In genomic region chr18:31482051-31482450, GRCh38 we compare ENCODE assay signal across 36 cellular contexts. TPM values are rescaled to one million over a fixed set of nuclear protein-coding genes. Genes with fewer than 3 reads are reported as not detected.
"Had no signal": no experiment of that assay in that cellular context is flagged by ENCODE, and none has a peak within 500 bp of the region (broad histone marks: within the 10 kb centered on the region; RNA-seq: fewer than 3 reads in every experiment).

No MANE protein-coding gene starts in this region.

- H3K27ac Mint-ChIP-seq: activated CD4-positive, alpha-beta memory T cell treated with anti-CD3 and anti-CD28 coated beads, Interleukin-2, amount 10 ng/mL, durations not matched to agents 7 days and 5 days; activated CD8-positive, alpha-beta memory T cell treated with anti-CD3 and anti-CD28 coated beads, Interleukin-2, amount 10 ng/mL, durations not matched to agents 7 days and 5 days; activated naive CD4-positive, alpha-beta T cell treated with anti-CD3 and anti-CD28 coated beads, Interleukin-2, amount 10 ng/mL, durations not matched to agents 7 days and 5 days; activated naive CD8-positive, alpha-beta T cell; activated naive CD8-positive, alpha-beta T cell treated with anti-CD3 and anti-CD28 coated beads, Interleukin-2, amount 50 U/mL, for 24 hours had no signal

- FAIRE-seq: K562 had no signal

- DNase-seq: activated CD4-positive, alpha-beta memory T cell treated with anti-CD3 and anti-CD28 coated beads, Interleukin-2, amount 10 ng/mL, durations not matched to agents 7 days and 5 days; activated CD4-positive, alpha-beta T cell treated with anti-CD3 and anti-CD28 coated beads for 1 hour; activated CD4-positive, alpha-beta T cell treated with anti-CD3 and anti-CD28 coated beads for 48 hours; activated CD4-positive, CD25-positive, alpha-beta regulatory T cell; activated CD8-positive, alpha-beta memory T cell treated with anti-CD3 and anti-CD28 coated beads for 24 hours; activated CD8-positive, alpha-beta memory T cell treated with anti-CD3 and anti-CD28 coated beads, Interleukin-2, amount 10 ng/mL, durations not matched to agents 7 days and 5 days; activated CD8-positive, alpha-beta memory T cell treated with anti-CD3 and anti-CD28 coated beads, Interleukin-2, amount 50 U/mL, for 48 hours; activated effector memory CD4-positive, alpha-beta T cell treated with Interleukin-2 at 50 U/mL for 16 hours; activated naive CD4-positive, alpha-beta T cell treated with anti-CD3 and anti-CD28 coated beads, Interleukin-2, amount 10 ng/mL, durations not matched to agents 7 days and 5 days; activated naive CD8-positive, alpha-beta T cell treated with anti-CD3 and anti-CD28 coated beads, Interleukin-2, amount 50 U/mL, for 24 hours; activated T-cell treated with anti-CD3 and anti-CD28 coated beads, Interleukin-2, amount 50 U/mL, for 48 hours; aorta; brain microvascular endothelial cell; MG63; NCI-H1048; NCI-H1105 treated with DMSO at 0.1 percent for 48 hours; NCI-H1436; NCI-H1694; NCI-H1930; NCI-H2081 treated with DMSO at 0.1 percent for 48 hours; NCI-H510A; NCI-H526; NCI-H748 treated with DMSO at 0.1 percent for 48 hours; NK-92 treated with Interleukin-12 subunit alpha and Interleukin-12 subunit beta, amount 100 ng/mL, for 24 hours; PC-3; Peyer's patch; Right ventricle myocardium superior; RPMI8226; SW 1271; T-helper 1 cell; T1000; WERI-Rb-1 had no signal

- H3K36me3 Mint-ChIP-seq: activated CD8-positive, alpha-beta memory T cell treated with anti-CD3 and anti-CD28 coated beads, Interleukin-2, amount 10 ng/mL, durations not matched to agents 7 days and 5 days; activated naive CD4-positive, alpha-beta T cell treated with anti-CD3 and anti-CD28 coated beads, Interleukin-2, amount 10 ng/mL, durations not matched to agents 7 days and 5 days; activated naive CD8-positive, alpha-beta T cell had no signal

- H3K36me3 ChIP-seq: brain microvascular endothelial cell, MG63, Peyer's patch, WERI-Rb-1 had no signal

- H3K27me3 Mint-ChIP-seq: activated CD4-positive, alpha-beta memory T cell treated with anti-CD3 and anti-CD28 coated beads, Interleukin-2, amount 10 ng/mL, durations not matched to agents 7 days and 5 days; activated CD8-positive, alpha-beta memory T cell treated with anti-CD3 and anti-CD28 coated beads, Interleukin-2, amount 10 ng/mL, durations not matched to agents 7 days and 5 days; activated naive CD4-positive, alpha-beta T cell treated with anti-CD3 and anti-CD28 coated beads, Interleukin-2, amount 10 ng/mL, durations not matched to agents 7 days and 5 days; activated naive CD8-positive, alpha-beta T cell treated with anti-CD3 and anti-CD28 coated beads, Interleukin-2, amount 50 U/mL, for 24 hours had no signal

- H3K4me1 ChIP-seq: Peyer's patch had no signal

- H3K4me1 Mint-ChIP-seq: activated CD4-positive, alpha-beta memory T cell treated with anti-CD3 and anti-CD28 coated beads, Interleukin-2, amount 10 ng/mL, durations not matched to agents 7 days and 5 days; activated CD8-positive, alpha-beta memory T cell treated with anti-CD3 and anti-CD28 coated beads, Interleukin-2, amount 10 ng/mL, durations not matched to agents 7 days and 5 days; activated naive CD4-positive, alpha-beta T cell treated with anti-CD3 and anti-CD28 coated beads, Interleukin-2, amount 10 ng/mL, durations not matched to agents 7 days and 5 days; activated naive CD8-positive, alpha-beta T cell treated with anti-CD3 and anti-CD28 coated beads, Interleukin-2, amount 50 U/mL, for 24 hours had no signal

- H3K27me3 ChIP-seq: brain microvascular endothelial cell, MG63, Peyer's patch had no signal

- H3K9me3 ChIP-seq: MG63, Peyer's patch had no signal

- H3K27ac ChIP-seq: brain microvascular endothelial cell, Peyer's patch, WERI-Rb-1 had no signal

- ATAC-seq: activated CD8-positive, alpha-beta memory T cell treated with anti-CD3 and anti-CD28 coated beads, Interleukin-2, amount 10 ng/mL, durations not matched to agents 7 days and 5 days; activated naive CD8-positive, alpha-beta T cell treated with anti-CD3 and anti-CD28 coated beads, Interleukin-2, amount 50 U/mL, for 24 hours; K562; PC-3 had no signal

- H3K4me3 Mint-ChIP-seq: activated CD4-positive, alpha-beta memory T cell treated with anti-CD3 and anti-CD28 coated beads, Interleukin-2, amount 10 ng/mL, durations not matched to agents 7 days and 5 days; activated CD8-positive, alpha-beta memory T cell treated with anti-CD3 and anti-CD28 coated beads, Interleukin-2, amount 10 ng/mL, durations not matched to agents 7 days and 5 days; activated naive CD4-positive, alpha-beta T cell treated with anti-CD3 and anti-CD28 coated beads, Interleukin-2, amount 10 ng/mL, durations not matched to agents 7 days and 5 days; activated naive CD8-positive, alpha-beta T cell; activated naive CD8-positive, alpha-beta T cell treated with anti-CD3 and anti-CD28 coated beads, Interleukin-2, amount 50 U/mL, for 24 hours had no signal

- H3K4me3 ChIP-seq: K562, MG63, Peyer's patch had no signal

- H3K9me3 Mint-ChIP-seq: activated CD4-positive, alpha-beta memory T cell treated with anti-CD3 and anti-CD28 coated beads, Interleukin-2, amount 10 ng/mL, durations not matched to agents 7 days and 5 days; activated naive CD4-positive, alpha-beta T cell treated with anti-CD3 and anti-CD28 coated beads, Interleukin-2, amount 10 ng/mL, durations not matched to agents 7 days and 5 days; activated naive CD8-positive, alpha-beta T cell treated with anti-CD3 and anti-CD28 coated beads, Interleukin-2, amount 50 U/mL, for 24 hours had no signal

RNA-seq across cellular contexts. Expression of gene DSG3, which starts 34.5 kb away (rescaled TPM):
- total RNA-seq: activated CD4-positive, alpha-beta memory T cell treated with anti-CD3 and anti-CD28 coated beads, Interleukin-2, amount 10 ng/mL, durations not matched to agents 7 days and 5 days; activated CD8-positive, alpha-beta memory T cell treated with anti-CD3 and anti-CD28 coated beads, Interleukin-2, amount 10 ng/mL, durations not matched to agents 7 days and 5 days; aorta; cardiac septum; PC-3; Right ventricle myocardium superior; T-helper 2 cell treated with Interferon-gamma antibody and Interleukin-4, amounts not matched to agents 100 ng/mL and 5 ng/mL, for 36 hours had no signal
